ENCODE assay signal across 39 cellular contexts in the genomic region with DNA sequence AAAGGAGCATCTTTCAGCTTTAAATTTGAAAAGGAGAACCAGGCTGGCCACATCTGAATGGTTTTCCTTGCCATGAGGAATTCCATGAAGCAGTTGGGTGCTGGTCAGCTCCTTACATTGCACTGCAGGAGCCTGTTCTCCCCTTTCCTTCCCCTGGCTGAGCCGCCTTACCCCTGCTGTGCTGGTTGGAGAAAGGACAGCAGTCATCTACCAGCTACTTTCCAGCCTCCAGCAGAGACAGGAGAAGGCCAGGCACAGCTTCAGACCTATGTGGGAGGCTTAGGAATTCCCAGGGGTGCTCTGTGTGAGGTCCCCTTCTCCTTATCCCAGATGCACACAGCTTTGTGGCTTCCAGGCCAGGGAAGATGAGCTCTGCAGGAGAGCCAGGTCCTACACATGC. TPM values are rescaled to one million over a fixed set of nuclear protein-coding genes. Genes with fewer than 3 reads are reported as not detected.
"Had no signal": no experiment of that assay in that cellular context is flagged by ENCODE, and none has a peak within 500 bp of the region (broad histone marks: within the 10 kb centered on the region; RNA-seq: fewer than 3 reads in every experiment).

No MANE protein-coding gene starts in this region.

- H3K4me1 Mint-ChIP-seq: activated CD4-positive, alpha-beta T cell treated with anti-CD3 and anti-CD28 coated beads, Interleukin-2, amount 10 ng/mL, durations not matched to agents 24 days and 14 days had no signal

- H3K36me3 ChIP-seq: brain microvascular endothelial cell, left lung, neutrophil, prostate gland, transverse colon, WERI-Rb-1 had no signal

- H3K4me3 ChIP-seq: left lung, lung, mucosa of descending colon, prostate gland, testis, transverse colon had no signal

- H3K9me3 ChIP-seq: left lung, mucosa of descending colon, neutrophil, prostate gland, testis, transverse colon had no signal

- H3K9me3 Mint-ChIP-seq: activated CD4-positive, alpha-beta memory T cell treated with anti-CD3 and anti-CD28 coated beads for 36 hours; activated CD4-positive, alpha-beta T cell treated with anti-CD3 and anti-CD28 coated beads, Interleukin-2, amount 10 ng/mL, durations not matched to agents 24 days and 14 days; activated naive CD4-positive, alpha-beta T cell treated with anti-CD3 and anti-CD28 coated beads, Interleukin-2, amount 10 ng/mL, durations not matched to agents 7 days and 5 days; activated naive CD8-positive, alpha-beta T cell treated with anti-CD3 and anti-CD28 coated beads, Interleukin-2, amount 10 ng/mL, durations not matched to agents 7 days and 5 days; activated T-cell treated with anti-CD3 and anti-CD28 coated beads, Interleukin-2, amount 50 U/mL, for 24 hours; effector memory CD8-positive, alpha-beta T cell; natural killer cell treated with Interleukin-12 subunit alpha and Interleukin-12 subunit beta and Interleukin-15 and Interleukin-18, amount 100 ng/mL, for 72 hours had no signal

- H3K4me1 ChIP-seq: left lung, prostate gland, transverse colon had no signal

- H3K27me3 Mint-ChIP-seq: activated CD4-positive, alpha-beta memory T cell treated with anti-CD3 and anti-CD28 coated beads for 36 hours; activated T-cell treated with anti-CD3 and anti-CD28 coated beads, Interleukin-2, amount 50 U/mL, for 24 hours had no signal

- H3K36me3 Mint-ChIP-seq: activated CD4-positive, alpha-beta memory T cell treated with anti-CD3 and anti-CD28 coated beads for 36 hours; activated naive CD4-positive, alpha-beta T cell treated with anti-CD3 and anti-CD28 coated beads, Interleukin-2, amount 10 ng/mL, durations not matched to agents 7 days and 5 days; activated naive CD8-positive, alpha-beta T cell treated with anti-CD3 and anti-CD28 coated beads, Interleukin-2, amount 10 ng/mL, durations not matched to agents 7 days and 5 days; natural killer cell treated with Interleukin-12 subunit alpha and Interleukin-12 subunit beta and Interleukin-15 and Interleukin-18, amount 100 ng/mL, for 72 hours had no signal

- H3K27me3 ChIP-seq: left lung, testis, transverse colon had no signal

- DNase-seq: activated CD4-positive, alpha-beta memory T cell treated with anti-CD3 and anti-CD28 coated beads for 36 hours; activated CD4-positive, alpha-beta T cell treated with anti-CD3 and anti-CD28 coated beads, Interleukin-2, amount 10 ng/mL, durations not matched to agents 24 days and 14 days; activated CD4-positive, CD25-positive, alpha-beta regulatory T cell treated with anti-CD3 and anti-CD28 coated beads, Interleukin-2, amount 50 U/mL, for 72 hours; activated CD8-positive, alpha-beta memory T cell treated with anti-CD3 and anti-CD28 coated beads, Interleukin-2, amount 50 U/mL, for 4 hours; activated gamma-delta T cell; activated naive CD4-positive, alpha-beta T cell treated with anti-CD3 and anti-CD28 coated beads, Interleukin-2, amount 10 ng/mL, durations not matched to agents 7 days and 5 days; activated naive CD8-positive, alpha-beta T cell treated with anti-CD3 and anti-CD28 coated beads, Interleukin-2, amount 10 ng/mL, durations not matched to agents 7 days and 5 days; activated T-cell treated with anti-CD3 and anti-CD28 coated beads, Interleukin-2, amount 50 U/mL, for 24 hours; amniotic stem cell; brain microvascular endothelial cell; caudate nucleus; dermis blood vessel endothelial cell; effector memory CD8-positive, alpha-beta T cell; head of caudate nucleus; left lung; mesendoderm; mucosa of descending colon; stimulated activated CD4-positive, alpha-beta T cell treated with anti-CD3 and anti-CD28 coated beads, Interleukin-12 subunit alpha, Interleukin-12 subunit beta, amount 100 ng/mL, for 4 hours; stimulated activated CD4-positive, alpha-beta T cell treated with anti-CD3 and anti-CD28 coated beads, Interleukin-4, amount 100 ng/mL, for 1 hour; stimulated activated naive CD8-positive, alpha-beta T cell treated with anti-CD3 and anti-CD28 coated beads, Interleukin-15, Interleukin-2, amounts not matched to agents 100 U/mL and 50 U/mL, for 24 hours; T-helper 17 cell; T1000; testis; transverse colon; WERI-Rb-1 had no signal

- H3K4me3 Mint-ChIP-seq: activated CD4-positive, alpha-beta memory T cell treated with anti-CD3 and anti-CD28 coated beads for 36 hours; activated CD4-positive, alpha-beta T cell treated with anti-CD3 and anti-CD28 coated beads, Interleukin-2, amount 10 ng/mL, durations not matched to agents 24 days and 14 days; activated naive CD4-positive, alpha-beta T cell treated with anti-CD3 and anti-CD28 coated beads, Interleukin-2, amount 10 ng/mL, durations not matched to agents 7 days and 5 days; activated naive CD8-positive, alpha-beta T cell treated with anti-CD3 and anti-CD28 coated beads, Interleukin-2, amount 10 ng/mL, durations not matched to agents 7 days and 5 days; activated T-cell treated with anti-CD3 and anti-CD28 coated beads, Interleukin-2, amount 50 U/mL, for 24 hours; effector memory CD8-positive, alpha-beta T cell; natural killer cell treated with Interleukin-12 subunit alpha and Interleukin-12 subunit beta and Interleukin-15 and Interleukin-18, amount 100 ng/mL, for 72 hours; T-helper 17 cell had no signal

- ATAC-seq: effector memory CD8-positive, alpha-beta T cell; left lung; mucosa of descending colon; natural killer cell treated with Interleukin-12 subunit alpha and Interleukin-12 subunit beta and Interleukin-15 and Interleukin-18, amount 100 ng/mL, for 72 hours; SK-N-SH treated with all-trans-retinoic acid at 6 μM for 48 hours; stimulated activated naive CD8-positive, alpha-beta T cell treated with anti-CD3 and anti-CD28 coated beads, Interleukin-15, Interleukin-2, amounts not matched to agents 100 U/mL and 50 U/mL, for 24 hours; T-helper 17 cell had no signal

- H3K27ac ChIP-seq: brain microvascular endothelial cell, left lung, neutrophil, prostate gland, testis, transverse colon, WERI-Rb-1 had no signal

- H3K27ac Mint-ChIP-seq: activated CD4-positive, alpha-beta memory T cell treated with anti-CD3 and anti-CD28 coated beads for 36 hours; activated CD4-positive, alpha-beta T cell treated with anti-CD3 and anti-CD28 coated beads, Interleukin-2, amount 10 ng/mL, durations not matched to agents 24 days and 14 days; activated naive CD4-positive, alpha-beta T cell treated with anti-CD3 and anti-CD28 coated beads, Interleukin-2, amount 10 ng/mL, durations not matched to agents 7 days and 5 days; activated T-cell treated with anti-CD3 and anti-CD28 coated beads, Interleukin-2, amount 50 U/mL, for 24 hours; natural killer cell treated with Interleukin-12 subunit alpha and Interleukin-12 subunit beta and Interleukin-15 and Interleukin-18, amount 100 ng/mL, for 72 hours; T-helper 17 cell had no signal

RNA-seq across cellular contexts. Expression of gene C10orf71, which starts 4.7 kb away (rescaled TPM):
- total RNA-seq: activated CD4-positive, alpha-beta memory T cell treated with anti-CD3 and anti-CD28 coated beads for 36 hours; activated CD4-positive, alpha-beta T cell treated with anti-CD3 and anti-CD28 coated beads, Interleukin-2, amount 10 ng/mL, durations not matched to agents 24 days and 14 days; activated CD8-positive, alpha-beta memory T cell treated with anti-CD3 and anti-CD28 coated beads for 36 hours; activated naive CD8-positive, alpha-beta T cell treated with anti-CD3 and anti-CD28 coated beads, Interleukin-2, amount 10 ng/mL, durations not matched to agents 7 days and 5 days; astrocyte; dermis blood vessel endothelial cell; endothelial cell of umbilical vein; fibroblast of lung; fibroblast of villous mesenchyme; kidney epithelial cell; left lung; lung; natural killer cell treated with Interleukin-12 subunit alpha and Interleukin-12 subunit beta and Interleukin-15 and Interleukin-18, amount 100 ng/mL, for 72 hours; osteocyte; T-helper 17 cell had no signal
- polyA plus RNA-seq: endothelial cell of umbilical vein, esophagus, fibroblast of lung, lung, urinary bladder had no signal
